ENCODE assay signal across 9 cellular contexts in genomic region chr14:38078393-38078792, GRCh38.
DNase-seq lines count a peak whose midpoint lies in the region; ATAC-seq and TF ChIP-seq lines count a peak whose summit lies in the region.
"Had no signal": no experiment of that assay in that cellular context is flagged by ENCODE, and none has a peak within 500 bp of the region (broad histone marks: within the 10 kb centered on the region; RNA-seq: fewer than 3 reads in every experiment).

No MANE protein-coding gene starts in this region.

- H3K9me3 Mint-ChIP-seq in activated CD4-positive, alpha-beta memory T cell treated with anti-CD3 and anti-CD28 coated beads, Interleukin-2, amount 10 ng/mL, durations not matched to agents 7 days and 5 days: peaks cover 2% of the 10 kb centered on the region
- H3K9me3 Mint-ChIP-seq: HFFc6 had no signal

- peaks cover 11% of the 10 kb centered on the region for H3K36me3 Mint-ChIP-seq in activated CD4-positive, alpha-beta memory T cell treated with anti-CD3 and anti-CD28 coated beads, Interleukin-2, amount 10 ng/mL, durations not matched to agents 7 days and 5 days (ENCODE audit: low read depth)

- peak overlapping the region; percentile 61 for H3K27ac Mint-ChIP-seq in activated CD4-positive, alpha-beta memory T cell treated with anti-CD3 and anti-CD28 coated beads, Interleukin-2, amount 10 ng/mL, durations not matched to agents 7 days and 5 days
- H3K27ac Mint-ChIP-seq: HFFc6 had no signal

- H3K36me3 ChIP-seq in lower lobe of right lung: no peaks in the 10 kb centered on the region

- no peak for TF ChIP-seq CTCF in lower lobe of right lung (IDR thresholded peaks at IDR 0.05)

- intact Hi-C loops in lower lobe of right lung (cut with DNase I) (no loop called here), sciatic nerve (cut with DNase I) (no loop called here)

- H3K27me3 Mint-ChIP-seq in activated CD4-positive, alpha-beta memory T cell treated with anti-CD3 and anti-CD28 coated beads, Interleukin-2, amount 10 ng/mL, durations not matched to agents 7 days and 5 days: peaks cover 3% of the 10 kb centered on the region

- no peak overlapping the region for H3K4me3 ChIP-seq in lower lobe of right lung

- no peaks in the 10 kb centered on the region for H3K9me3 ChIP-seq in lower lobe of right lung

- H3K4me1 ChIP-seq in lower lobe of right lung: peaks cover 8% of the 10 kb centered on the region

- CTCF ChIA-PET in activated CD4-positive, alpha-beta memory T cell treated with anti-CD3 and anti-CD28 coated beads, Interleukin-2, amount 10 ng/mL, durations not matched to agents 7 days and 5 days (lab: Charles Lee): no interaction called here

- ATAC-seq in GM18505 (IDR thresholded peaks at IDR 0.05; ENCODE audit: unreplicated experiment) (peak; percentile 45), lower lobe of right lung (peak; percentile 69 to 84), sciatic nerve (no peak)

- peaks cover 37% of the 10 kb centered on the region for H3K4me1 Mint-ChIP-seq in activated CD4-positive, alpha-beta memory T cell treated with anti-CD3 and anti-CD28 coated beads, Interleukin-2, amount 10 ng/mL, durations not matched to agents 7 days and 5 days

- no peaks in the 10 kb centered on the region for H3K27me3 ChIP-seq in lower lobe of right lung (ENCODE audit: low read depth)

- H3K27ac ChIP-seq in lower lobe of right lung: no peak overlapping the region

- no peak for TF ChIP-seq POLR2A in GM18505 (IDR thresholded peaks at IDR 0.05; ENCODE audit: borderline replicate concordance, extremely low read depth, insufficient read depth, insufficient read length)

- H3K4me3 Mint-ChIP-seq in activated CD4-positive, alpha-beta memory T cell treated with anti-CD3 and anti-CD28 coated beads, Interleukin-2, amount 10 ng/mL, durations not matched to agents 7 days and 5 days: peak overlapping the region; percentile 11

- POLR2A ChIA-PET in activated CD4-positive, alpha-beta memory T cell treated with anti-CD3 and anti-CD28 coated beads, Interleukin-2, amount 10 ng/mL, durations not matched to agents 7 days and 5 days (lab: Charles Lee): interaction anchor here (0.5 to 0.8 kb wide), 3 partner anchors 9 to 834 kb away, joined by 3 read pairs; no protein-coding TSS in a partner anchor

- DNase-seq in HPDE6-E6E7 (ENCODE audit: extremely low spot score) (peak; percentile 14), lower lobe of right lung (peak; percentile 51), RKO (ENCODE audit: low spot score) (no peak), sciatic nerve (ENCODE audit: low spot score) (no peak), HuH-7.5 (ENCODE audit: low spot score) (no peak)
- DNase-seq in activated CD4-positive, alpha-beta memory T cell treated with anti-CD3 and anti-CD28 coated beads, Interleukin-2, amount 10 ng/mL, durations not matched to agents 7 days and 5 days: peak; percentile 68
- DNase-seq in stimulated activated CD4-positive, alpha-beta T cell treated with anti-CD3 and anti-CD28 coated beads, Interleukin-12 subunit alpha, Interleukin-12 subunit beta, amount 100 ng/mL, for 4 hours: no peak

Comparison
In these comparisons a context has a peak if more than half of its experiments do, and no peak if none do; other contexts are left out.
1. DNase-seq: peak in HPDE6-E6E7 (single experiment), activated CD4-positive, alpha-beta memory T cell treated with anti-CD3 and anti-CD28 coated beads, Interleukin-2, amount 10 ng/mL, durations not matched to agents 7 days and 5 days (single experiment) and lower lobe of right lung (single experiment); none in RKO (single experiment), stimulated activated CD4-positive, alpha-beta T cell treated with anti-CD3 and anti-CD28 coated beads, Interleukin-12 subunit alpha, Interleukin-12 subunit beta, amount 100 ng/mL, for 4 hours (single experiment), sciatic nerve (single experiment) and HuH-7.5 (single experiment).